In genomic region chr12:12400793-12401192, GRCh38 we compare ENCODE assay signal across 13 cellular contexts. TPM values are rescaled to one million over a fixed set of nuclear protein-coding genes. Genes with fewer than 3 reads are reported as not detected.
A peak's percentile ranks its signal among the peaks of the same experiment; 100 is the strongest.
DNase-seq lines count a peak whose midpoint lies in the region; ATAC-seq, FAIRE-seq and TF ChIP-seq lines count a peak whose summit lies in the region.
"Had no signal": no experiment of that assay in that cellular context is flagged by ENCODE, and none has a peak within 500 bp of the region (broad histone marks: within the 10 kb centered on the region; RNA-seq: fewer than 3 reads in every experiment).

No MANE protein-coding gene starts in this region.

- H4K20me1 ChIP-seq in K562 (replicated peaks; ENCODE audit: control insufficient read depth, insufficient read depth, low read length), result no peaks in the 10 kb centered on the region

- no peak overlapping the region for H2AFZ ChIP-seq in K562 (ENCODE audit: low read depth, low read length)
- H2AFZ ChIP-seq: GM23248 had no signal

- H3K4me2 ChIP-seq in K562 (ENCODE audit: insufficient read depth, low read length), result no peak overlapping the region

- H3K9me3 Mint-ChIP-seq in activated CD8-positive, alpha-beta memory T cell treated with anti-CD3 and anti-CD28 coated beads, Interleukin-2, amount 10 ng/mL, durations not matched to agents 7 days and 5 days (ENCODE audit: low read depth), result peaks cover 5% of the 10 kb centered on the region
- H3K9me3 Mint-ChIP-seq in Caco-2 (ENCODE audit: unreplicated experiment), result no peaks in the 10 kb centered on the region

- in situ Hi-C loops in K562 (cut with MboI), result no loop called here

- H3K27me3 ChIP-seq in Caco-2 (replicated peaks; ENCODE audit: control insufficient read depth, insufficient read depth, low read length), result no peaks in the 10 kb centered on the region
- H3K27me3 ChIP-seq in K562 (ENCODE audit: control insufficient read depth in 2 of 2, insufficient read depth in 2 of 2, low read length in 2 of 2), result no peaks in the 10 kb centered on the region
- no peaks in the 10 kb centered on the region for H3K27me3 ChIP-seq in uterus
- H3K27me3 ChIP-seq: BE2C had no signal

- ATAC-seq in activated CD8-positive, alpha-beta memory T cell treated with anti-CD3 and anti-CD28 coated beads, Interleukin-2, amount 10 ng/mL, durations not matched to agents 7 days and 5 days, result no peak
- no peak for ATAC-seq in K562
- ATAC-seq: CD8-positive, alpha-beta T cell had no signal

- no peaks in the 10 kb centered on the region for H3K27me3 Mint-ChIP-seq in activated CD8-positive, alpha-beta memory T cell treated with anti-CD3 and anti-CD28 coated beads, Interleukin-2, amount 10 ng/mL, durations not matched to agents 7 days and 5 days
- no peaks in the 10 kb centered on the region for H3K27me3 Mint-ChIP-seq in Caco-2 (ENCODE audit: insufficient read depth, unreplicated experiment)

- H3K27ac Mint-ChIP-seq in activated CD8-positive, alpha-beta memory T cell treated with anti-CD3 and anti-CD28 coated beads, Interleukin-2, amount 10 ng/mL, durations not matched to agents 7 days and 5 days, result peak overlapping the region; percentile 14
- peak overlapping the region; percentile 26 for H3K27ac Mint-ChIP-seq in Caco-2 (ENCODE audit: unreplicated experiment)
- H3K27ac Mint-ChIP-seq: CD8-positive, alpha-beta T cell had no signal

- peaks cover 46% of the 10 kb centered on the region for H3K36me3 Mint-ChIP-seq in activated CD8-positive, alpha-beta memory T cell treated with anti-CD3 and anti-CD28 coated beads, Interleukin-2, amount 10 ng/mL, durations not matched to agents 7 days and 5 days
- peaks cover 19% of the 10 kb centered on the region for H3K36me3 Mint-ChIP-seq in Caco-2 (ENCODE audit: insufficient read depth, unreplicated experiment)

- no peaks in the 10 kb centered on the region for H3K79me2 ChIP-seq in K562 (ENCODE audit: control insufficient read depth, insufficient read depth, low read length)

- no peaks in the 10 kb centered on the region for H3K9me3 ChIP-seq in Caco-2
- no peaks in the 10 kb centered on the region for H3K9me3 ChIP-seq in K562 (replicated peaks; ENCODE audit: control insufficient read depth, insufficient read depth, low read depth, low read length)
- no peaks in the 10 kb centered on the region for H3K9me3 ChIP-seq in uterus
- H3K9me3 ChIP-seq: BE2C had no signal

- CTCF ChIA-PET in activated CD8-positive, alpha-beta memory T cell treated with anti-CD3 and anti-CD28 coated beads, Interleukin-2, amount 10 ng/mL, durations not matched to agents 7 days and 5 days (lab: Charles Lee), result interaction anchor here (1.2 kb wide), 1 partner anchor 16 kb away, joined by 3 read pairs; no protein-coding TSS in a partner anchor
- CTCF ChIA-PET in Caco-2 (lab: Charles Lee), result no interaction called here
- CTCF ChIA-PET in K562 (lab: Yijun Ruan, JAX; ENCODE audit: low intra/inter-chr PET ratio), result no interaction called here

- H3K9ac ChIP-seq in K562 (ENCODE audit: insufficient read depth in 1 of 2, low read depth in 2 of 2, low read length in 2 of 2), result no peak overlapping the region
- H3K9ac ChIP-seq: GM23248 had no signal

- no peak overlapping the region for H3K4me3 Mint-ChIP-seq in activated CD8-positive, alpha-beta memory T cell treated with anti-CD3 and anti-CD28 coated beads, Interleukin-2, amount 10 ng/mL, durations not matched to agents 7 days and 5 days
- H3K4me3 Mint-ChIP-seq in Caco-2 (ENCODE audit: unreplicated experiment), result no peak overlapping the region
- H3K4me3 Mint-ChIP-seq: CD8-positive, alpha-beta T cell had no signal

- TF ChIP-seq POLR2A in K562 (conservative IDR thresholded peaks at IDR 0.05), result no peak
- TF ChIP-seq POLR2A in uterus (IDR thresholded peaks at IDR 0.05), result no peak

- H3K4me3 ChIP-seq in Caco-2 (ENCODE audit: low read depth, low read length), result no peak overlapping the region
- H3K4me3 ChIP-seq in K562, result no peak overlapping the region
- no peak overlapping the region for H3K4me3 ChIP-seq in uterus
- H3K4me3 ChIP-seq: GM23248 had no signal

- POLR2A ChIA-PET in Caco-2 (lab: Charles Lee), result no interaction called here
- POLR2A ChIA-PET in K562 (lab: Yijun Ruan, JAX), result no interaction called here

- no peak for DNase-seq in activated CD8-positive, alpha-beta memory T cell treated with anti-CD3 and anti-CD28 coated beads, Interleukin-2, amount 10 ng/mL, durations not matched to agents 7 days and 5 days
- no peak for DNase-seq in activated CD8-positive, alpha-beta memory T cell treated with anti-CD3 and anti-CD28 coated beads, Interleukin-2, amount 50 U/mL, for 48 hours
- DNase-seq in Caco-2 (no peak), K562 (ENCODE audit: extremely low read depth in 1 of 4, low spot score in 3 of 4) (no peak), uterus (no peak), 8988T (no peak)
- DNase-seq in stimulated activated CD4-positive, alpha-beta T cell treated with anti-CD3 and anti-CD28 coated beads, Interleukin-4, amount 100 ng/mL, for 4 hours, result no peak
- DNase-seq: BE2C; CD8-positive, alpha-beta T cell; COR-L47; GM23248; IMR-90 had no signal

- TF ChIP-seq EP300 in K562 (IDR thresholded peaks at IDR 0.05; ENCODE audit: low read length), result no peak

- peaks cover 39% of the 10 kb centered on the region for H3K4me1 Mint-ChIP-seq in activated CD8-positive, alpha-beta memory T cell treated with anti-CD3 and anti-CD28 coated beads, Interleukin-2, amount 10 ng/mL, durations not matched to agents 7 days and 5 days
- H3K4me1 Mint-ChIP-seq in Caco-2 (ENCODE audit: low read depth, unreplicated experiment), result peaks cover 60% of the 10 kb centered on the region

- H3K36me3 ChIP-seq in Caco-2 (ENCODE audit: control insufficient read depth, insufficient read depth, low read length) (no peaks in the 10 kb centered on the region), K562 (ENCODE audit: control insufficient read depth, insufficient read depth, low read length) (no peaks in the 10 kb centered on the region), uterus (no peaks in the 10 kb centered on the region)
- H3K36me3 ChIP-seq: BE2C had no signal

- no peak for TF ChIP-seq RAD21 in K562 (CRISPR knock-in tag; conservative IDR thresholded peaks at IDR 0.05 in 1 of 2, IDR thresholded peaks at IDR 0.05 in 1 of 2)

- FAIRE-seq in K562 (lab: Jason Lieb, UNC), result no peak

- H3K27ac ChIP-seq in K562 (ENCODE audit: extremely low read depth, low read depth, low read length) (no peak overlapping the region), uterus (peak overlapping the region; percentile 92 to 98)
- H3K27ac ChIP-seq: C4-2B, GM23248 had no signal

- no peaks in the 10 kb centered on the region for H3K9me1 ChIP-seq in K562 (ENCODE audit: control insufficient read depth, insufficient read depth, low read length)

- 97% methylated on average over 3 of the region's 3 CpGs for WGBS in K562 (ENCODE audit: insufficient coverage, low coverage, missing lambda C conversion rate)

- intact Hi-C loops in Caco-2 (cut with micrococcal nuclease; ENCODE audit: unreplicated experiment) (loop anchor here (5.0 kb wide), 1 partner anchor 107 kb away; no protein-coding TSS in a partner anchor), K562 (cut with micrococcal nuclease) (no loop called here), uterus (cut with DNase I; ENCODE audit: low total_unique reads) (no loop called here)

- BruUV-seq in Caco-2 (replicated peaks; lab: Mats Ljungman, UMichigan) (no TSS peak), K562 (replicated peaks; lab: Mats Ljungman, UMichigan) (no TSS peak)

- H3K4me1 ChIP-seq in Caco-2, result peaks cover 74% of the 10 kb centered on the region
- H3K4me1 ChIP-seq in K562 (replicated peaks in 1 of 2; ENCODE audit: control insufficient read depth in 2 of 2, insufficient read depth in 2 of 2, low read length in 2 of 2), result peaks cover 0 to 6% of the 10 kb centered on the region in 2 experiments; a peak in 3 of 5 replicates
- peaks cover 1 to 17% of the 10 kb centered on the region in 2 donors for H3K4me1 ChIP-seq in uterus

- no peak for TF ChIP-seq CTCF in Caco-2 (IDR thresholded peaks at IDR 0.05; ENCODE audit: insufficient read depth in 1 of 2, low read depth in 1 of 2, low read length in 1 of 2, severe bottlenecking in 1 of 2, unreplicated experiment in 1 of 2)
- TF ChIP-seq CTCF in K562 (IDR thresholded peaks at IDR 0.05 in 2 of 3, conservative IDR thresholded peaks at IDR 0.05 in 1 of 3; ENCODE audit: insufficient read depth in 2 of 3, low read depth in 1 of 3, low read length in 3 of 3), result no peak
- no peak for TF ChIP-seq CTCF in uterus (IDR thresholded peaks at IDR 0.05)

RNA-seq across cellular contexts. Expression of gene BORCS5, which starts 43.9 kb away (rescaled TPM):
- 10 to 100 TPM; 35.5 to 38.3 TPM for total RNA-seq in activated CD8-positive, alpha-beta memory T cell treated with anti-CD3 and anti-CD28 coated beads, Interleukin-2, amount 10 ng/mL, durations not matched to agents 7 days and 5 days
- 25.5 and 25.7 TPM in 2 replicates for total RNA-seq in Caco-2 (2022)
- total RNA-seq in K562 (2011; cell fraction: chromatin; rRNA removed; ENCODE audit: low replicate concordance), result 20.7 and 32.7 TPM in 2 replicates
- 8.8 and 10.3 TPM in 2 replicates for total RNA-seq in K562 (2011; cell fraction: nucleolus; rRNA removed)
- total RNA-seq in K562 (2011; cell fraction: nucleoplasm; rRNA removed), result 15.6 and 19.1 TPM in 2 replicates
- 5.4 and 8.5 TPM in 2 replicates for total RNA-seq in K562 (2014; rRNA removed)
- 4.1 and 4.3 TPM in 2 replicates for total RNA-seq in K562 (2014; rRNA removed; fragmentation: Illumina TruSeq; extraction: Trizol)
- total RNA-seq in K562 (2015; rRNA removed; fragmentation: Illumina TruSeq; extraction: Trizol), result 2.4 and 2.6 TPM in 2 replicates
- 12.4 TPM in 2 replicates for total RNA-seq in K562 (2021)
- 6.6 and 7.4 TPM in 2 replicates for polyA plus RNA-seq in K562 (2011; rRNA removed)
- 5.9 and 8.6 TPM in 2 replicates for polyA plus RNA-seq in K562 (2011; cell fraction: cytosol; rRNA removed)
- 7.1 and 10.6 TPM in 2 replicates for polyA plus RNA-seq in K562 (2011; cell fraction: nucleus; rRNA removed)
- polyA plus RNA-seq in K562 (2012), result 5.3 and 7.3 TPM in 2 replicates
- polyA plus RNA-seq in K562 (2014; fragmentation: Illumina TruSeq; extraction: Trizol), result 9.2 and 10.0 TPM in 2 replicates
- under 1 TPM; 0.31 to 0.77 TPM for polyA plus RNA-seq in K562 (2014; fragmentation: Nextera tagmentation; extraction: Ambion mirVana)
- polyA plus RNA-seq in K562 (2014; rRNA removed), result 8.9 and 11.1 TPM in 2 replicates
- 9.9 and 10.6 TPM in 2 replicates for polyA minus RNA-seq in K562 (2011; rRNA and poly(A)+ RNA removed)
- 11.0 and 11.2 TPM in 2 replicates for polyA minus RNA-seq in K562 (2011; cell fraction: cytosol; rRNA and poly(A)+ RNA removed)
- polyA minus RNA-seq in K562 (2011; cell fraction: nucleus; rRNA and poly(A)+ RNA removed), result 7.1 and 12.2 TPM in 2 replicates
- 10 to 100 TPM in 3 of 4 donors, under 1 TPM in 1; 0.51 to 87.1 (median 17.9) TPM for total RNA-seq in uterus

RNA-seq across cellular contexts. Expression of gene MANSC1, which starts 50.8 kb away (rescaled TPM):
- total RNA-seq in activated CD8-positive, alpha-beta memory T cell treated with anti-CD3 and anti-CD28 coated beads, Interleukin-2, amount 10 ng/mL, durations not matched to agents 7 days and 5 days, result under 1 TPM in 1 of 2 experiments, not detected in 1; 0.14 TPM
- total RNA-seq in Caco-2 (2022) (27.5 and 28.9 TPM in 2 replicates), K562 (2014; rRNA removed) (0.91 and 3.3 TPM in 2 replicates), K562 (2014; rRNA removed; fragmentation: Illumina TruSeq; extraction: Trizol) (3.1 and 4.2 TPM in 2 replicates), K562 (2015; rRNA removed; fragmentation: Illumina TruSeq; extraction: Trizol) (4.5 and 4.7 TPM in 2 replicates), K562 (2021) (4.9 and 5.7 TPM in 2 replicates), uterus (10 to 100 TPM in 2 of 4 donors, 1 to 10 TPM in 2; 5.1 to 34.4 (median 16.9) TPM)
- total RNA-seq in K562 (2011; cell fraction: chromatin; rRNA removed; ENCODE audit: low replicate concordance), result 3.2 and 5.0 TPM in 2 replicates
- total RNA-seq in K562 (2011; cell fraction: nucleolus; rRNA removed), result 2.4 and 3.5 TPM in 2 replicates
- total RNA-seq in K562 (2011; cell fraction: nucleoplasm; rRNA removed), result 4.5 and 6.0 TPM in 2 replicates
- polyA plus RNA-seq in K562 (2011; rRNA removed) (1.1 and 2.7 TPM in 2 replicates), K562 (2014; fragmentation: Illumina TruSeq; extraction: Trizol) (6.2 and 8.6 TPM in 2 replicates), K562 (2014; fragmentation: Nextera tagmentation; extraction: Ambion mirVana) (1 to 10 TPM in 1 of 2 experiments, under 1 TPM in 1; 0.76 to 1.4 TPM), K562 (2014; rRNA removed) (3.4 and 3.9 TPM in 2 replicates)
- polyA plus RNA-seq in K562 (2011; cell fraction: cytosol; rRNA removed), result 1.6 and 2.4 TPM in 2 replicates
- polyA plus RNA-seq in K562 (2011; cell fraction: nucleus; rRNA removed), result 0.56 and 0.57 TPM in 2 replicates
- polyA plus RNA-seq in K562 (2012), result 4.5 and 9.5 TPM in 2 replicates
- polyA minus RNA-seq in K562 (2011; rRNA and poly(A)+ RNA removed), result 1.8 and 2.4 TPM in 2 replicates
- polyA minus RNA-seq in K562 (2011; cell fraction: cytosol; rRNA and poly(A)+ RNA removed), result 1.2 and 2.1 TPM in 2 replicates
- 0.22 and 0.27 TPM in 2 replicates for polyA minus RNA-seq in K562 (2011; cell fraction: nucleus; rRNA and poly(A)+ RNA removed)
- total RNA-seq: CD8-positive, alpha-beta T cell had no signal
